1 cellular context compared by ENCODE assay signal in genomic region chr1:43910359-43910758, GRCh38.
TF ChIP-seq lines count a peak whose summit lies in the region.

No MANE protein-coding gene starts in this region.

TF ChIP-seq in SK-N-SH treated with all-trans-retinoic acid at 6 μM for 48 hours, 23 proteins besides CTCF, POLR2A, EP300 and RAD21 (continued from another document):
- TF ChIP-seq, protein P1, sequence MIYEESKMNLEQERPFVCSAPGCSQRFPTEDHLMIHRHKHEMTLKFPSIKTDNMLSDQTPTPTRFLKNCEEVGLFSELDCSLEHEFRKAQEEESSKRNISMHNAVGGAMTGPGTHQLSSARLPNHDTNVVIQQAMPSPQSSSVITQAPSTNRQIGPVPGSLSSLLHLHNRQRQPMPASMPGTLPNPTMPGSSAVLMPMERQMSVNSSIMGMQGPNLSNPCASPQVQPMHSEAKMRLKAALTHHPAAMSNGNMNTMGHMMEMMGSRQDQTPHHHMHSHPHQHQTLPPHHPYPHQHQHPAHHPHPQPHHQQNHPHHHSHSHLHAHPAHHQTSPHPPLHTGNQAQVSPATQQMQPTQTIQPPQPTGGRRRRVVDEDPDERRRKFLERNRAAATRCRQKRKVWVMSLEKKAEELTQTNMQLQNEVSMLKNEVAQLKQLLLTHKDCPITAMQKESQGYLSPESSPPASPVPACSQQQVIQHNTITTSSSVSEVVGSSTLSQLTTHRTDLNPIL (CRISPR knock-in tag; IDR thresholded peaks at IDR 0.05; ENCODE audit: low read depth): no peak
- no peak for TF ChIP-seq GLIS3 (CRISPR knock-in tag; IDR thresholded peaks at IDR 0.05)
